In the genomic region with DNA sequence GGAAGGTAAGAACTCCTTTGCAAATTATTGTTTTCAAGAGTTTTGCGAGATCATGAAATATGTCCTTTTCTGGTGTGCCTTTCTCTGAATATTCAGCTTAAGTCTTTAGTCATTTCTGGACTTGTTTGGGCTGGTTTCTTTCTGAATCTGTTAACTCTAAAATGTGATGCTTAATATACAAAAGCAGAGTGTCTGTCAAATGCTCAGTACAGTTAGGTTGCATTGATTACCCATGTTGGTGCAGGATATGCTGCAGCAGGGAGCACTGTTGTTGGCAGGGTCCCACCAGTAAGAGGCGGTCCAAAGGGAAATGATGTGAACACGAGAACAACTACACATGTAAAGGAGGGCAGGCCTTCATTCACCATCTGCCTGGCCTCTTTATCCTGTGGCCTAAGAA, we compare ENCODE assay signal across 1 cellular context.
A peak's percentile ranks its signal among the peaks of the same experiment; 100 is the strongest.
TF ChIP-seq lines count a peak whose summit lies in the region.

No MANE protein-coding gene starts in this region.

TF ChIP-seq in GM12878, 131 proteins besides CTCF, POLR2A, EP300 and RAD21:
- TF ChIP-seq, protein P1, sequence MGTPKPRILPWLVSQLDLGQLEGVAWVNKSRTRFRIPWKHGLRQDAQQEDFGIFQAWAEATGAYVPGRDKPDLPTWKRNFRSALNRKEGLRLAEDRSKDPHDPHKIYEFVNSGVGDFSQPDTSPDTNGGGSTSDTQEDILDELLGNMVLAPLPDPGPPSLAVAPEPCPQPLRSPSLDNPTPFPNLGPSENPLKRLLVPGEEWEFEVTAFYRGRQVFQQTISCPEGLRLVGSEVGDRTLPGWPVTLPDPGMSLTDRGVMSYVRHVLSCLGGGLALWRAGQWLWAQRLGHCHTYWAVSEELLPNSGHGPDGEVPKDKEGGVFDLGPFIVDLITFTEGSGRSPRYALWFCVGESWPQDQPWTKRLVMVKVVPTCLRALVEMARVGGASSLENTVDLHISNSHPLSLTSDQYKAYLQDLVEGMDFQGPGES (IDR thresholded peaks at IDR 0.05), result no peak
- peak; percentile 40; the same call in 1 of the 2 replicates for TF ChIP-seq JUNB (IDR thresholded peaks at IDR 0.05)
- TF ChIP-seq, protein P2, sequence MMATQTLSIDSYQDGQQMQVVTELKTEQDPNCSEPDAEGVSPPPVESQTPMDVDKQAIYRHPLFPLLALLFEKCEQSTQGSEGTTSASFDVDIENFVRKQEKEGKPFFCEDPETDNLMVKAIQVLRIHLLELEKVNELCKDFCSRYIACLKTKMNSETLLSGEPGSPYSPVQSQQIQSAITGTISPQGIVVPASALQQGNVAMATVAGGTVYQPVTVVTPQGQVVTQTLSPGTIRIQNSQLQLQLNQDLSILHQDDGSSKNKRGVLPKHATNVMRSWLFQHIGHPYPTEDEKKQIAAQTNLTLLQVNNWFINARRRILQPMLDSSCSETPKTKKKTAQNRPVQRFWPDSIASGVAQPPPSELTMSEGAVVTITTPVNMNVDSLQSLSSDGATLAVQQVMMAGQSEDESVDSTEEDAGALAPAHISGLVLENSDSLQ (IDR thresholded peaks at IDR 0.05), result peak; percentile 33
